31 cellular contexts compared by ENCODE assay signal in genomic region chr7:140591178-140591902, GRCh38. TPM values are rescaled to one million over a fixed set of nuclear protein-coding genes. Genes with fewer than 3 reads are reported as not detected.
DNase-seq lines count a peak whose midpoint lies in the region; ATAC-seq, FAIRE-seq and TF ChIP-seq lines count a peak whose summit lies in the region.
"Had no signal": no experiment of that assay in that cellular context is flagged by ENCODE, and none has a peak within 500 bp of the region (broad histone marks: within the 10 kb centered on the region; RNA-seq: fewer than 3 reads in every experiment).

No MANE protein-coding gene starts in this region.

- no peak for TF ChIP-seq CTCF in SK-N-SH (IDR thresholded peaks at IDR 0.05)
- TF ChIP-seq CTCF in K562 (IDR thresholded peaks at IDR 0.05 in 2 of 3, conservative IDR thresholded peaks at IDR 0.05 in 1 of 3; ENCODE audit: insufficient read depth in 2 of 3, low read depth in 1 of 3, low read length in 3 of 3): no peak
- TF ChIP-seq CTCF in nephron (IDR thresholded peaks at IDR 0.05; ENCODE audit: unreplicated experiment in 3 of 3): no peak
- no peak for TF ChIP-seq CTCF in ascending aorta (IDR thresholded peaks at IDR 0.05)
- no peak for TF ChIP-seq CTCF in H9 (conservative IDR thresholded peaks at IDR 0.05)

- H4K20me1 ChIP-seq in SK-N-SH (ENCODE audit: insufficient read depth): no peaks in the 10 kb centered on the region
- no peaks in the 10 kb centered on the region; the same call in 1 of the 2 replicates for H4K20me1 ChIP-seq in K562 (replicated peaks; ENCODE audit: control insufficient read depth, insufficient read depth, low read length)
- H4K20me1 ChIP-seq in H9 (ENCODE audit: control insufficient read depth, insufficient read depth, insufficient read length): no peaks in the 10 kb centered on the region

- H3K27ac ChIP-seq in SK-N-SH (ENCODE audit: low read depth in 2 of 2, low read length in 1 of 2) (no peak overlapping the region), K562 (ENCODE audit: extremely low read depth, low read depth, low read length) (no peak overlapping the region), ascending aorta (no peak overlapping the region), H9 (ENCODE audit: insufficient read length, low read depth, low read length) (no peak overlapping the region)
- H3K27ac ChIP-seq: 22Rv1, C4-2B, hepatocyte, KMS-11, ovary, transverse colon had no signal

- H3K9me3 ChIP-seq in SK-N-SH (no peaks in the 10 kb centered on the region), K562 (replicated peaks; ENCODE audit: control insufficient read depth, insufficient read depth, low read depth, low read length) (no peaks in the 10 kb centered on the region), ascending aorta (no peaks in the 10 kb centered on the region), H9 (ENCODE audit: control insufficient read depth, low read depth, low read length) (no peaks in the 10 kb centered on the region)
- H3K9me3 ChIP-seq: gastroesophageal sphincter, ovary, transverse colon had no signal

- H2AK5ac ChIP-seq in H9 (ENCODE audit: insufficient read length, low read length): no peak overlapping the region

- H3K4ac ChIP-seq in H9 (ENCODE audit: low read depth, low read length): no peak overlapping the region

- CTCF ChIA-PET in SK-N-SH (lab: Yijun Ruan, JAX) (interaction anchor here (1.2 kb wide), 1 partner anchor 117 kb away, joined by 3 read pairs; no protein-coding TSS in a partner anchor), K562 (lab: Yijun Ruan, JAX; ENCODE audit: low intra/inter-chr PET ratio) (interaction anchor here (0.6 kb wide), 1 partner anchor 53 kb away, joined by 3 read pairs; no protein-coding TSS in a partner anchor)

- no peak for TF ChIP-seq EP300 in SK-N-SH (IDR thresholded peaks at IDR 0.05; ENCODE audit: borderline replicate concordance in 1 of 2, low read depth in 1 of 2, low read length in 1 of 2)
- TF ChIP-seq EP300 in K562 (IDR thresholded peaks at IDR 0.05; ENCODE audit: low read length): no peak

- H2AFZ ChIP-seq in SK-N-SH (ENCODE audit: low read depth) (no peak overlapping the region), K562 (ENCODE audit: low read depth, low read length) (no peak overlapping the region), H9 (ENCODE audit: low read length) (no peak overlapping the region)
- H2AFZ ChIP-seq: hepatocyte had no signal

- peaks cover 18% of the 10 kb centered on the region for H3K36me3 Mint-ChIP-seq in nephron (ENCODE audit: low read depth)
- H3K36me3 Mint-ChIP-seq in H9 (ENCODE audit: insufficient read depth in 1 of 3, low read depth in 3 of 3): no peaks in the 10 kb centered on the region; a peak in 1 of 7 replicates
- H3K36me3 Mint-ChIP-seq: activated naive CD4-positive, alpha-beta T cell treated with anti-CD3 and anti-CD28 coated beads, Interleukin-2, amount 10 ng/mL, durations not matched to agents 7 days and 5 days had no signal

- H4K8ac ChIP-seq in H9 (replicated peaks; ENCODE audit: insufficient read length, low read depth, low read length): no peak overlapping the region

- H3K23ac ChIP-seq in H9 (ENCODE audit: insufficient read length, low read depth, low read length): no peak overlapping the region

- no peak overlapping the region for H4K91ac ChIP-seq in H9 (ENCODE audit: insufficient read length, low read depth, low read length)

- H3F3A ChIP-seq in SK-N-SH (replicated peaks; ENCODE audit: insufficient read depth): no peaks in the 10 kb centered on the region

- no peak overlapping the region for H3T11ph ChIP-seq in H9 (ENCODE audit: low read length)

- H3K4me3 ChIP-seq in SK-N-SH (ENCODE audit: low read depth in 2 of 2, low read length in 1 of 2) (no peak overlapping the region), K562 (no peak overlapping the region), ascending aorta (no peak overlapping the region)
- H3K4me3 ChIP-seq: gastroesophageal sphincter, hepatocyte, ovary, transverse colon had no signal

- no peak overlapping the region for H3K14ac ChIP-seq in H9 (ENCODE audit: insufficient read depth, low read length)

- H3K27me3 Mint-ChIP-seq in nephron (ENCODE audit: low read depth) (no peaks in the 10 kb centered on the region), H9 (ENCODE audit: low read depth) (no peaks in the 10 kb centered on the region)

- no peaks in the 10 kb centered on the region for H3K36me3 ChIP-seq in SK-N-SH (replicated peaks in 1 of 2; ENCODE audit: control insufficient read depth in 1 of 2, insufficient read depth in 2 of 2, low read length in 1 of 2)
- no peaks in the 10 kb centered on the region for H3K36me3 ChIP-seq in K562 (ENCODE audit: control insufficient read depth, insufficient read depth, low read length)
- H3K36me3 ChIP-seq in ascending aorta: no peaks in the 10 kb centered on the region
- H3K36me3 ChIP-seq: ovary, transverse colon had no signal

- H3K79me2 ChIP-seq in SK-N-SH (ENCODE audit: insufficient read depth) (no peaks in the 10 kb centered on the region), K562 (ENCODE audit: control insufficient read depth, insufficient read depth, low read length) (no peaks in the 10 kb centered on the region), H9 (ENCODE audit: insufficient read depth, low read length) (no peaks in the 10 kb centered on the region)
- H3K79me2 ChIP-seq: hepatocyte had no signal

- H2BK20ac ChIP-seq in H9 (ENCODE audit: low read depth, low read length, poor library complexity, severe bottlenecking): no peak overlapping the region

- no peak overlapping the region for H2BK5ac ChIP-seq in H9 (ENCODE audit: insufficient read length, low read length)

- H3K56ac ChIP-seq in H9 (ENCODE audit: insufficient read length, low read depth, low read length): no peak overlapping the region

- no peak for TF ChIP-seq RAD21 in SK-N-SH (IDR thresholded peaks at IDR 0.05; ENCODE audit: low read length)
- no peak for TF ChIP-seq RAD21 in K562 (CRISPR knock-in tag; conservative IDR thresholded peaks at IDR 0.05 in 1 of 2, IDR thresholded peaks at IDR 0.05 in 1 of 2)

- H3K4me1 Mint-ChIP-seq in nephron: peaks cover 32% of the 10 kb centered on the region
- 0 out of 4 replicates have a peak, but pooled peaks cover 0 to 4% of the 10 kb centered on the region in 2 experiments for H3K4me1 Mint-ChIP-seq in H9
- H3K4me1 Mint-ChIP-seq: neural crest cell had no signal

- no peak for FAIRE-seq in K562 (lab: Jason Lieb, UNC)
- FAIRE-seq: GM18507, HTR-8/SVneo had no signal

- intact Hi-C loops in K562 (cut with micrococcal nuclease) (no loop called here), ascending aorta (cut with DNase I) (no loop called here)

- H3K4me1 ChIP-seq in SK-N-SH (ENCODE audit: control insufficient read depth in 1 of 2, insufficient read depth in 2 of 2, low read depth in 1 of 2, low read length in 1 of 2): no peaks in the 10 kb centered on the region; a peak in 1 of 4 replicates
- no peaks in the 10 kb centered on the region for H3K4me1 ChIP-seq in K562 (replicated peaks in 1 of 2; ENCODE audit: control insufficient read depth in 2 of 2, insufficient read depth in 2 of 2, low read length in 2 of 2)
- H3K4me1 ChIP-seq in ascending aorta: no peaks in the 10 kb centered on the region
- H3K4me1 ChIP-seq in H9 (ENCODE audit: insufficient read depth, low read length): no peaks in the 10 kb centered on the region
- H3K4me1 ChIP-seq: transverse colon had no signal

- H3K9me3 Mint-ChIP-seq in nephron (no peaks in the 10 kb centered on the region), H9 (no peaks in the 10 kb centered on the region)
- H3K9me3 Mint-ChIP-seq: activated naive CD4-positive, alpha-beta T cell treated with anti-CD3 and anti-CD28 coated beads, Interleukin-2, amount 10 ng/mL, durations not matched to agents 7 days and 5 days; activated T-helper 1 cell treated with anti-CD3 and anti-CD28 coated beads, Interleukin-12 subunit alpha, Interleukin-12 subunit beta, Interleukin-2, Interleukin-4 antibody, amounts not matched to agents 30 ng/mL and 10 ng/mL and 1 ng/mL, durations not matched to agents 14 hours and 24 hours and 36 hours; neural crest cell had no signal

- no TSS peak for BruUV-seq in K562 (replicated peaks; lab: Mats Ljungman, UMichigan)

- no peak for DNase-seq in SK-N-SH
- DNase-seq in M059J (ENCODE audit: low read depth): peak; percentile 74
- DNase-seq in K562 (ENCODE audit: extremely low read depth in 1 of 4, low spot score in 3 of 4): no peak
- no peak for DNase-seq in ascending aorta (ENCODE audit: low spot score in 2 of 2)
- DNase-seq in H9: no peak
- DNase-seq in NCI-H187 treated with DMSO at 0.1 percent for 48 hours (lab: John Stamatoyannopoulos, UW): no peak
- DNase-seq: activated CD4-positive, alpha-beta T cell treated with anti-CD3 and anti-CD28 coated beads, Interleukin-2, amount 50 U/mL, for 48 hours; activated CD4-positive, CD25-positive, alpha-beta regulatory T cell; activated naive CD4-positive, alpha-beta T cell treated with anti-CD3 and anti-CD28 coated beads, Interleukin-2, amount 10 ng/mL, durations not matched to agents 7 days and 5 days; mesenchymal stem cell; NCI-H1417; NCI-H2081; NCI-H526; NK-92 treated with Interleukin-12 subunit alpha and Interleukin-12 subunit beta, amount 100 ng/mL, for 24 hours; ovary; SIG-M5; stimulated activated CD4-positive, alpha-beta T cell treated with anti-CD3 and anti-CD28 coated beads, Interleukin-15, amount 100 ng/mL, for 24 hours; stimulated activated CD4-positive, alpha-beta T cell treated with anti-CD3 and anti-CD28 coated beads, Interleukin-4, amount 100 ng/mL, for 4 hours; transverse colon had no signal

- no peaks in the 10 kb centered on the region for H3K9me2 ChIP-seq in SK-N-SH

- WGBS in SK-N-SH (ENCODE audit: low lambda C conversion rate): 69% methylated on average over 3 of the region's 3 CpGs
- 2% methylated on average over 3 of the region's 3 CpGs for WGBS in K562 (ENCODE audit: insufficient coverage, low coverage, missing lambda C conversion rate)
- no CpG with 5 or more reads among the region's 3 CpGs for WGBS in H9 (ENCODE audit: extremely low coverage, insufficient read length, low lambda C conversion rate)

- in situ Hi-C loops in K562 (cut with MboI): no loop called here

- TF ChIP-seq POLR2A in K562 (conservative IDR thresholded peaks at IDR 0.05): no peak

- no peak overlapping the region for H2BK12ac ChIP-seq in H9 (ENCODE audit: insufficient read length, low read depth, low read length)

- ATAC-seq in SK-N-SH treated with all-trans-retinoic acid at 6 μM for 48 hours (peak; percentile 42), K562 (no peak)
- ATAC-seq: gastroesophageal sphincter, left lobe of liver had no signal

- H3K23me2 ChIP-seq in H9 (ENCODE audit: insufficient read length, low read depth, low read length, poor library complexity, severe bottlenecking): no peaks in the 10 kb centered on the region

- no peak overlapping the region for H2BK120ac ChIP-seq in H9 (ENCODE audit: low read depth, low read length, poor library complexity, severe bottlenecking)

- no peak overlapping the region for H2BK15ac ChIP-seq in H9 (ENCODE audit: low read depth, low read length)

- no peaks in the 10 kb centered on the region for H3K79me1 ChIP-seq in H9 (ENCODE audit: insufficient read depth, low read depth, low read length, poor library complexity, severe bottlenecking)

- H3K27me3 ChIP-seq in SK-N-SH (ENCODE audit: insufficient read depth) (no peaks in the 10 kb centered on the region), K562 (ENCODE audit: control insufficient read depth in 2 of 2, insufficient read depth in 2 of 2, low read length in 2 of 2) (peaks cover 39 to 77% of the 10 kb centered on the region in 2 experiments), ascending aorta (no peaks in the 10 kb centered on the region), H9 (ENCODE audit: insufficient read depth, low read length) (no peaks in the 10 kb centered on the region)
- H3K27me3 ChIP-seq: gastroesophageal sphincter, hepatocyte, ovary, transverse colon had no signal

- H3K9me1 ChIP-seq in K562 (ENCODE audit: control insufficient read depth, insufficient read depth, low read length): no peaks in the 10 kb centered on the region

- H3K4me2 ChIP-seq in SK-N-SH (no peak overlapping the region), K562 (ENCODE audit: insufficient read depth, low read length) (no peak overlapping the region), H9 (ENCODE audit: insufficient read depth, insufficient read length, low read length) (no peak overlapping the region)
- H3K4me2 ChIP-seq: hepatocyte, KMS-11 had no signal

- H3K9ac ChIP-seq in SK-N-SH (no peak overlapping the region), K562 (ENCODE audit: insufficient read depth in 1 of 2, low read depth in 2 of 2, low read length in 2 of 2) (no peak overlapping the region), H9 (ENCODE audit: extremely low read depth, insufficient read length, low read length) (no peak overlapping the region)
- H3K9ac ChIP-seq: KMS-11 had no signal

- no peak overlapping the region for H3K18ac ChIP-seq in H9 (ENCODE audit: insufficient read length, low read depth, low read length)

- H3K27ac Mint-ChIP-seq in nephron: peak overlapping the region; percentile 38 to 60 (median 56)
- H3K27ac Mint-ChIP-seq in H9: no peak overlapping the region
- H3K27ac Mint-ChIP-seq: activated naive CD4-positive, alpha-beta T cell treated with anti-CD3 and anti-CD28 coated beads, Interleukin-2, amount 10 ng/mL, durations not matched to agents 7 days and 5 days; activated T-helper 1 cell treated with anti-CD3 and anti-CD28 coated beads, Interleukin-12 subunit alpha, Interleukin-12 subunit beta, Interleukin-2, Interleukin-4 antibody, amounts not matched to agents 30 ng/mL and 10 ng/mL and 1 ng/mL, durations not matched to agents 14 hours and 24 hours and 36 hours had no signal

- H4K5ac ChIP-seq in H9 (ENCODE audit: insufficient read length, low read depth, low read length): no peak overlapping the region

- POLR2A ChIA-PET in SK-N-SH (lab: Yijun Ruan, JAX): no interaction called here
- POLR2A ChIA-PET in K562 (lab: Yijun Ruan, JAX): interaction anchor here (1.1 kb wide), 1 partner anchor 15 kb away, joined by 3 read pairs; no protein-coding TSS in a partner anchor

- H3K4me3 Mint-ChIP-seq in nephron (no peak overlapping the region), H9 (no peak overlapping the region)
- H3K4me3 Mint-ChIP-seq: activated naive CD4-positive, alpha-beta T cell treated with anti-CD3 and anti-CD28 coated beads, Interleukin-2, amount 10 ng/mL, durations not matched to agents 7 days and 5 days; activated T-helper 1 cell treated with anti-CD3 and anti-CD28 coated beads, Interleukin-12 subunit alpha, Interleukin-12 subunit beta, Interleukin-2, Interleukin-4 antibody, amounts not matched to agents 30 ng/mL and 10 ng/mL and 1 ng/mL, durations not matched to agents 14 hours and 24 hours and 36 hours; neural crest cell had no signal

RNA-seq across cellular contexts. Expression of gene DENND2A, which starts 49.3 kb away (rescaled TPM):
- polyA plus RNA-seq in SK-N-SH (2012; rRNA removed) (2.1 and 3.5 TPM in 2 replicates), K562 (2011; rRNA removed) (not detected in 2 replicates), K562 (2014; fragmentation: Illumina TruSeq; extraction: Trizol) (not detected in 2 replicates), K562 (2014; fragmentation: Nextera tagmentation; extraction: Ambion mirVana) (not detected), K562 (2014; rRNA removed) (not detected in 2 replicates)
- polyA plus RNA-seq in SK-N-SH (2012; cell fraction: cytosol; rRNA removed): 1.5 and 2.8 TPM in 2 replicates
- 3.5 and 4.4 TPM in 2 replicates for polyA plus RNA-seq in SK-N-SH (2012; cell fraction: nucleus; rRNA removed)
- 11.5 and 19.9 TPM in 2 replicates for total RNA-seq in M059J (2014; rRNA removed; shearing (Covaris generic))
- total RNA-seq in K562 (2011; cell fraction: chromatin; rRNA removed; ENCODE audit: low replicate concordance): not detected in 2 replicates
- total RNA-seq in K562 (2011; cell fraction: nucleolus; rRNA removed): not detected in 2 replicates
- not detected in 2 replicates for total RNA-seq in K562 (2011; cell fraction: nucleoplasm; rRNA removed)
- total RNA-seq in K562 (2014; rRNA removed) (not detected in 2 replicates), K562 (2014; rRNA removed; fragmentation: Illumina TruSeq; extraction: Trizol) (not detected in 2 replicates), K562 (2015; rRNA removed; fragmentation: Illumina TruSeq; extraction: Trizol) (not detected in 2 replicates), K562 (2021) (0.16 TPM in 1 of 2 replicates, not detected in the other), ascending aorta (7.5 TPM), H9 (2021) (7.3 and 8.2 TPM in 2 replicates)
- polyA plus RNA-seq in K562 (2011; cell fraction: cytosol; rRNA removed): not detected in 2 replicates
- polyA plus RNA-seq in K562 (2011; cell fraction: nucleus; rRNA removed): 0.18 TPM in 1 of 2 replicates, not detected in the other
- not detected in 2 replicates for polyA plus RNA-seq in K562 (2012)
- not detected in 2 replicates for polyA minus RNA-seq in K562 (2011; rRNA and poly(A)+ RNA removed)
- not detected in 2 replicates for polyA minus RNA-seq in K562 (2011; cell fraction: cytosol; rRNA and poly(A)+ RNA removed)
- polyA minus RNA-seq in K562 (2011; cell fraction: nucleus; rRNA and poly(A)+ RNA removed): not detected in 2 replicates
- total RNA-seq: activated T-helper 1 cell treated with anti-CD3 and anti-CD28 coated beads, Interleukin-12 subunit alpha, Interleukin-12 subunit beta, Interleukin-2, Interleukin-4 antibody, amounts not matched to agents 30 ng/mL and 10 ng/mL and 1 ng/mL, durations not matched to agents 14 hours and 24 hours and 36 hours had no signal

Comparison
In these comparisons a context has a peak if more than half of its experiments do, and no peak if none do; other contexts are left out.
1. H3K27ac Mint-ChIP-seq: peak in nephron (3 of 3); none in H9 (0 of 3).